Comparison of ENCODE assay signal across 17 cellular contexts in genomic region chr4:172393220-172393619, GRCh38.
A peak's percentile ranks its signal among the peaks of the same experiment; 100 is the strongest.
DNase-seq lines count a peak whose midpoint lies in the region; TF ChIP-seq lines count a peak whose summit lies in the region.
"Had no signal": no experiment of that assay in that cellular context is flagged by ENCODE, and none has a peak within 500 bp of the region (broad histone marks: within the 10 kb centered on the region; RNA-seq: fewer than 3 reads in every experiment).

No MANE protein-coding gene starts in this region.

- no peak overlapping the region for H2AFZ ChIP-seq in osteoblast (ENCODE audit: low read length)

- no peaks in the 10 kb centered on the region for H3K4me1 ChIP-seq in osteoblast (ENCODE audit: insufficient read depth, low read length)
- no peaks in the 10 kb centered on the region for H3K4me1 ChIP-seq in effector memory CD4-positive, alpha-beta T cell (ENCODE audit: control insufficient read depth, insufficient read depth, low read length, poor library complexity, severe bottlenecking)

- in situ Hi-C loops in GM13977 (cut with MboI; ENCODE audit: low pct_unique_long_range_greater_than_20kb, low sequenced_read_pairs, unreplicated experiment) = no loop called here

- no peaks in the 10 kb centered on the region for H3K79me2 ChIP-seq in osteoblast (ENCODE audit: insufficient read depth, low read length)

- H4K20me1 ChIP-seq in osteoblast (ENCODE audit: insufficient read depth, low read length) = no peaks in the 10 kb centered on the region

- no peak overlapping the region for H3K4me3 ChIP-seq in osteoblast (ENCODE audit: insufficient read depth, low read length)
- H3K4me3 ChIP-seq in effector memory CD4-positive, alpha-beta T cell (ENCODE audit: insufficient read depth, low read depth, low read length, poor library complexity, severe bottlenecking) = no peak overlapping the region

- H3K9me3 ChIP-seq in osteoblast (ENCODE audit: low read depth, low read length) = peaks cover 2% of the 10 kb centered on the region
- no peaks in the 10 kb centered on the region for H3K9me3 ChIP-seq in effector memory CD4-positive, alpha-beta T cell (ENCODE audit: control insufficient read depth, low read length)

- H3K36me3 ChIP-seq in osteoblast (ENCODE audit: insufficient read depth, low read length) = no peaks in the 10 kb centered on the region
- no peaks in the 10 kb centered on the region for H3K36me3 ChIP-seq in effector memory CD4-positive, alpha-beta T cell (ENCODE audit: control insufficient read depth, insufficient read depth, low read length)

- H3K4me2 ChIP-seq in osteoblast (ENCODE audit: insufficient read depth, low read length) = no peak overlapping the region

- DNase-seq in DMS79 treated with DMSO at 0.1 percent for 48 hours (lab: John Stamatoyannopoulos, UW) = peak; percentile 28
- DNase-seq in NCI-H1417 treated with DMSO at 0.1 percent for 48 hours (lab: John Stamatoyannopoulos, UW) = peak; percentile 29
- DNase-seq in NCI-H69 (lab: John Stamatoyannopoulos, UW) = peak; percentile 92
- DNase-seq in osteoblast (ENCODE audit: insufficient read length, low spot score, missing footprints) = peak; percentile 8
- no peak for DNase-seq in effector memory CD4-positive, alpha-beta T cell
- no peak for DNase-seq in GM13977 (ENCODE audit: low spot score)
- DNase-seq in SIG-M5 treated with dmso at 0.1 percent for 504 hours (lab: John Stamatoyannopoulos, UW; ENCODE audit: unreplicated experiment) = no peak
- DNase-seq: ACHN; GOT3; NCI-H1092 treated with DMSO at 0.1 percent for 48 hours; NCI-H2081 treated with DMSO at 0.1 percent for 48 hours; NCI-H226; NCI-H524; NK-92 treated with Interleukin-12 subunit alpha and Interleukin-12 subunit beta, amount 100 ng/mL, for 24 hours; OCI-M1; SHP77 had no signal

- no peak overlapping the region for H3K27ac ChIP-seq in osteoblast (ENCODE audit: low read depth, low read length)
- no peak overlapping the region for H3K27ac ChIP-seq in effector memory CD4-positive, alpha-beta T cell (ENCODE audit: insufficient read depth, low read length, poor library complexity, severe bottlenecking)
- H3K27ac ChIP-seq: C4-2B had no signal

- TF ChIP-seq CTCF in osteoblast (IDR thresholded peaks at IDR 0.05; ENCODE audit: extremely low read depth, low read depth, low read length) = no peak
- TF ChIP-seq CTCF in GM13977 (IDR thresholded peaks at IDR 0.05; ENCODE audit: extremely low read depth, insufficient read depth, missing control alignments) = no peak

- no peaks in the 10 kb centered on the region for H3K27me3 ChIP-seq in osteoblast (ENCODE audit: insufficient read depth, low read length)
- H3K27me3 ChIP-seq in effector memory CD4-positive, alpha-beta T cell (replicated peaks; ENCODE audit: control insufficient read depth, insufficient read depth, low read length, poor library complexity, severe bottlenecking) = no peaks in the 10 kb centered on the region

Comparison
In these comparisons a context has a peak if more than half of its experiments do, and no peak if none do; other contexts are left out.
1. DNase-seq: peak in DMS79 treated with DMSO at 0.1 percent for 48 hours (single experiment), NCI-H1417 treated with DMSO at 0.1 percent for 48 hours (single experiment), NCI-H69 (single experiment) and osteoblast (single experiment); none in effector memory CD4-positive, alpha-beta T cell (0 of 3), GM13977 (single experiment) and SIG-M5 treated with dmso at 0.1 percent for 504 hours (single experiment).